Comparison of ENCODE assay signal across 8 cellular contexts in the genomic region with DNA sequence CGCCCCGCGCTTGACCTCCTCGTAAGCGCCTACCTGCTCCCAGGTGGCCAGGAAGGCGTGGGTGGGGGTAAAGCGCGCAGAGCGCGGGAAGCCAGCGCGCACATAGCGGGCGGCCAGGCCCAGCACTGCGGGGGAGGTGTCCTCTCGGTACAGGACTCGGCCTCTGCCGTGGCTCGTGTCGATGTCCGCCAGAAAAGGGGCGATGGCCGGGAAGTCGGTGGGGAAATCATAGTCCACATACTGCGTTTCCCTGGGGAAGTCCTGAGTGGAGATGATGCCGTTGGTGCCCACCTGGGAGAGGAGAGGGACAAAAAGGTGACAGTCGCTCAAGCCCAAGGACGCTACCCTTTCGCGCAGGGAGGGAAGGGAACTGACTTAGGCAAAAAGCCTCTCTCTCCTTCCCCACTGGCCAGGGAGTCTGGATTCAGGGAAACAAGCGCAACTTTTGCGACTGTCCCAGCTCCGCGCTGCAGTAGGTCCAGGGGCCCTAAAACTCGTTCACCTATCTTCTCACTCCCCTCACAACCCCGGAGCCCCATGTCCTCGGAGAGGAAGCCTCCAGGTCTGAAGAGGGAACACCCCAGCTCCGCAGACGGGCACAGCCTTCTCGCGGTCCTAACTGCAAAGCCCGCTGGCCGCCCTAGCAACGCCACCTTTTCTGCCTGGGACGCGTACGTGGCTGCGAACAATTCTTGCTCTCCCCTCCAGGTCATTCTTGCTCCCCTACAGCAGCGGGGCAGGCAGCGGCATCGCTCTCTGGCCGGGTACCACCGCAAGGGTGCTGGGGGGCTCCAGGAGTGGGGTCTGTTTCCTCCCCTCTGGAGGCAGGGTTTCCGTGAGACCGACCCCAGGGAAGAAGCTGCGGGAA. TPM values are rescaled to one million over a fixed set of nuclear protein-coding genes. Genes with fewer than 3 reads are reported as not detected.
DNase-seq lines count a peak whose midpoint lies in the region; ATAC-seq and TF ChIP-seq lines count a peak whose summit lies in the region.

No MANE protein-coding gene starts in this region.

- peaks cover 0 to 42% (median 15%) of the 10 kb centered on the region in 3 donors for H3K27me3 ChIP-seq in psoas muscle (ENCODE audit: insufficient read depth in 3 of 3, low read length in 2 of 3)

- H3K27me3 Mint-ChIP-seq in activated naive CD4-positive, alpha-beta T cell treated with anti-CD3 and anti-CD28 coated beads for 36 hours (ENCODE audit: low read depth): peaks cover 49% of the 10 kb centered on the region
- H3K27me3 Mint-ChIP-seq in activated T-cell treated with anti-CD3 and anti-CD28 coated beads, Interleukin-2, amount 50 U/mL, for 4 hours (ENCODE audit: low read depth): peaks cover 46% of the 10 kb centered on the region

- peak overlapping the region; percentile 72 for H3K4me3 ChIP-seq in psoas muscle

- no peaks in the 10 kb centered on the region for H3K36me3 Mint-ChIP-seq in activated naive CD4-positive, alpha-beta T cell treated with anti-CD3 and anti-CD28 coated beads for 36 hours (ENCODE audit: low read depth)
- H3K36me3 Mint-ChIP-seq in activated T-cell treated with anti-CD3 and anti-CD28 coated beads, Interleukin-2, amount 50 U/mL, for 4 hours (ENCODE audit: insufficient read depth): no peaks in the 10 kb centered on the region

- peak; percentile 28 to 29 for ATAC-seq in activated T-cell treated with anti-CD3 and anti-CD28 coated beads, Interleukin-2, amount 50 U/mL, for 4 hours
- peak; percentile 36 to 51 for ATAC-seq in left cardiac atrium
- ATAC-seq in psoas muscle: peak in 3 of 4 donors; percentile 19 to 47 (median 31)
- no peak for ATAC-seq in GM19463 (IDR thresholded peaks at IDR 0.05; ENCODE audit: unreplicated experiment)
- no peak for ATAC-seq in GM18517 (IDR thresholded peaks at IDR 0.05; ENCODE audit: unreplicated experiment)

- peak overlapping the region; percentile 18 for H3K27ac ChIP-seq in psoas muscle

- DNase-seq in activated naive CD4-positive, alpha-beta T cell treated with anti-CD3 and anti-CD28 coated beads for 36 hours: no peak
- no peak for DNase-seq in activated naive CD4-positive, alpha-beta T cell (lab: John Stamatoyannopoulos, UW)
- no peak for DNase-seq in activated T-cell treated with anti-CD3 and anti-CD28 coated beads, Interleukin-2, amount 50 U/mL, for 4 hours
- DNase-seq in left cardiac atrium (peak; percentile 55), psoas muscle (peak; percentile 32 to 54), NCI-H510A (lab: John Stamatoyannopoulos, UW) (no peak)

- no peak for TF ChIP-seq CTCF in psoas muscle (IDR thresholded peaks at IDR 0.05)

- H3K4me1 Mint-ChIP-seq in activated naive CD4-positive, alpha-beta T cell treated with anti-CD3 and anti-CD28 coated beads for 36 hours (ENCODE audit: low read depth): peaks cover 21% of the 10 kb centered on the region
- H3K4me1 Mint-ChIP-seq in activated T-cell treated with anti-CD3 and anti-CD28 coated beads, Interleukin-2, amount 50 U/mL, for 4 hours (ENCODE audit: low read depth): peaks cover 20% of the 10 kb centered on the region

- CTCF ChIA-PET in activated naive CD4-positive, alpha-beta T cell treated with anti-CD3 and anti-CD28 coated beads for 36 hours (lab: Charles Lee): interaction anchor here (1.0 to 1.3 kb wide), 2 partner anchors 12 to 34 kb away, joined by 3 to 8 read pairs; no protein-coding TSS in a partner anchor

- no peaks in the 10 kb centered on the region for H3K9me3 ChIP-seq in psoas muscle

- H3K36me3 ChIP-seq in psoas muscle (ENCODE audit: insufficient read depth in 1 of 2, low read depth in 1 of 2): no peaks in the 10 kb centered on the region

- 2 to 3% (median 2%) methylated on average over 53 to 56 of the region's 56 CpGs for WGBS in psoas muscle, 3 donors

- peaks cover 7% of the 10 kb centered on the region for H3K4me1 ChIP-seq in psoas muscle

- H3K4me3 Mint-ChIP-seq in activated naive CD4-positive, alpha-beta T cell treated with anti-CD3 and anti-CD28 coated beads for 36 hours: peak overlapping the region; percentile 63
- H3K4me3 Mint-ChIP-seq in activated T-cell treated with anti-CD3 and anti-CD28 coated beads, Interleukin-2, amount 50 U/mL, for 4 hours: peak overlapping the region; percentile 63

- intact Hi-C loops in activated naive CD4-positive, alpha-beta T cell treated with anti-CD3 and anti-CD28 coated beads for 36 hours (cut with micrococcal nuclease): no loop called here
- intact Hi-C loops in left cardiac atrium (cut with DNase I) (loop anchor here in 1 of 2 donors (5.0 kb wide), 1 partner anchor 71 kb away; no protein-coding TSS in a partner anchor), psoas muscle (cut with DNase I) (no loop called here)

- H3K27ac Mint-ChIP-seq in activated naive CD4-positive, alpha-beta T cell treated with anti-CD3 and anti-CD28 coated beads for 36 hours: no peak overlapping the region

- no peaks in the 10 kb centered on the region for H3K9me3 Mint-ChIP-seq in activated naive CD4-positive, alpha-beta T cell treated with anti-CD3 and anti-CD28 coated beads for 36 hours
- H3K9me3 Mint-ChIP-seq in activated T-cell treated with anti-CD3 and anti-CD28 coated beads, Interleukin-2, amount 50 U/mL, for 4 hours: no peaks in the 10 kb centered on the region

RNA-seq across cellular contexts. Expression of gene NID2, which starts 0.8 kb away (rescaled TPM):
- total RNA-seq in activated naive CD4-positive, alpha-beta T cell treated with anti-CD3 and anti-CD28 coated beads for 36 hours: not detected
- total RNA-seq in activated T-cell treated with anti-CD3 and anti-CD28 coated beads, Interleukin-2, amount 50 U/mL, for 4 hours: under 1 TPM; 0.14 to 0.29 (median 0.20) TPM
- 10 to 100 TPM; 29.4 to 42.1 TPM for total RNA-seq in left cardiac atrium
- total RNA-seq in psoas muscle: 10 to 100 TPM in 2 of 4 donors, 1 to 10 TPM in 2; 4.1 to 12.9 (median 8.8) TPM
- 1 to 10 TPM; 2.2 to 3.8 (median 3.5) TPM for polyA plus RNA-seq in psoas muscle

Comparison
In these comparisons a context has a peak if more than half of its experiments do, and no peak if none do; other contexts are left out.
1. DNase-seq: peak in left cardiac atrium (single experiment) and psoas muscle (2 of 2); none in activated naive CD4-positive, alpha-beta T cell treated with anti-CD3 and anti-CD28 coated beads for 36 hours (single experiment), activated naive CD4-positive, alpha-beta T cell (0 of 4), activated T-cell treated with anti-CD3 and anti-CD28 coated beads, Interleukin-2, amount 50 U/mL, for 4 hours (single experiment) and NCI-H510A (single experiment).
2. ATAC-seq: peak in activated T-cell treated with anti-CD3 and anti-CD28 coated beads, Interleukin-2, amount 50 U/mL, for 4 hours (2 of 2), left cardiac atrium (2 of 2) and psoas muscle (3 of 4); none in GM19463 (single experiment) and GM18517 (single experiment).